ENCODE assay signal across 8 cellular contexts in genomic region chr1:56831874-56832693, GRCh38.
DNase-seq lines count a peak whose midpoint lies in the region; TF ChIP-seq lines count a peak whose summit lies in the region.

No MANE protein-coding gene starts in this region.

- in situ Hi-C loops in brain microvascular endothelial cell (cut with HindIII; ENCODE audit: low pct_ligation_motif_present, low sequenced_read_pairs), result no loop called here

- no peaks in the 10 kb centered on the region for H3K4me1 ChIP-seq in HEK293 (ENCODE audit: control insufficient read depth, insufficient read depth, low read length)

- TF ChIP-seq CTCF in HEK293 (tag by site-specific recombination; IDR thresholded peaks at IDR 0.05) (peak; percentile 56), brain microvascular endothelial cell (IDR thresholded peaks at IDR 0.05; ENCODE audit: low read depth, low read length, missing control alignments) (peak; percentile 98)

- H3K4me3 ChIP-seq in HEK293 (ENCODE audit: low read depth, low read length) (no peak overlapping the region), brain microvascular endothelial cell (ENCODE audit: low read depth, low read length) (no peak overlapping the region)

- POLR2A ChIA-PET in HEK293 (lab: Yijun Ruan, JAX), result interaction anchor here (0.6 to 0.8 kb wide), 2 partner anchors 1219 to 1713 kb away, joined by 6 to 10 read pairs; no protein-coding TSS in a partner anchor

- H3K27ac ChIP-seq in HEK293 (ENCODE audit: extremely low read depth, low read depth, low read length) (no peak overlapping the region), brain microvascular endothelial cell (peak overlapping the region; percentile 27)

- CTCF ChIA-PET in HEK293 (lab: Yijun Ruan, JAX), result interaction anchor here (0.5 to 2.2 kb wide), 23 partner anchors 9 to 1752 kb away, joined by 3 to 10 read pairs (median 5); partner anchors contain the start of gene C8B

- DNase-seq in GM04503 (ENCODE audit: low read depth) (peak; percentile 88), NCI-H1694 (lab: John Stamatoyannopoulos, UW) (peak; percentile 68), UCSD-AML1 (lab: John Stamatoyannopoulos, UW; ENCODE audit: unreplicated experiment) (peak; percentile 48), brain microvascular endothelial cell (peak; percentile 84), iris pigment epithelial cell (ENCODE audit: low read depth) (peak; percentile 96), GF-D8 (lab: John Stamatoyannopoulos, UW) (no peak)
- peak; percentile 26 to 33 for DNase-seq in stimulated activated CD4-positive, alpha-beta T cell treated with anti-CD3 and anti-CD28 coated beads, Interleukin-15, amount 100 ng/mL, for 1 hour (ENCODE audit: low read depth in 1 of 2, low spot score in 1 of 2)

- H3K9me3 ChIP-seq in HEK293 (ENCODE audit: control insufficient read depth, insufficient read depth, low read depth, low read length), result no peaks in the 10 kb centered on the region

- H3K36me3 ChIP-seq in HEK293 (ENCODE audit: control insufficient read depth in 2 of 2, insufficient read depth in 1 of 2, low read length in 2 of 2) (no peaks in the 10 kb centered on the region), brain microvascular endothelial cell (replicated peaks) (no peaks in the 10 kb centered on the region)

- H3K27me3 ChIP-seq in brain microvascular endothelial cell (replicated peaks), result no peaks in the 10 kb centered on the region

TF ChIP-seq in HEK293, 187 proteins besides CTCF, POLR2A, EP300 and RAD21:
- TF ChIP-seq, protein P1, sequence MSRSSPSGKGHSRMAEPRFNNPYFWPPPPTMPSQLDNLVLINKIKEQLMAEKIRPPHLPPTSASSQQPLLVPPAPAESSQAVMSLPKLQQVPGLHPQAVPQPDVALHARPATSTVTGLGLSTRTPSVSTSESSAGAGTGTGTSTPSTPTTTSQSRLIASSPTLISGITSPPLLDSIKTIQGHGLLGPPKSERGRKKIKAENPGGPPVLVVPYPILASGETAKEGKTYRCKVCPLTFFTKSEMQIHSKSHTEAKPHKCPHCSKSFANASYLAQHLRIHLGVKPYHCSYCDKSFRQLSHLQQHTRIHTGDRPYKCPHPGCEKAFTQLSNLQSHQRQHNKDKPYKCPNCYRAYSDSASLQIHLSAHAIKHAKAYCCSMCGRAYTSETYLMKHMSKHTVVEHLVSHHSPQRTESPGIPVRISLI (tag by site-specific recombination; IDR thresholded peaks at IDR 0.05), result peak; percentile 96
- TF ChIP-seq ZNF654 (tag by site-specific recombination; IDR thresholded peaks at IDR 0.05; ENCODE audit: low read depth) (peak; percentile 83), ZNF596 (tag by site-specific recombination; IDR thresholded peaks at IDR 0.05) (no peak)
